8 cellular contexts compared by ENCODE assay signal in genomic region chr2:241356871-241357260, GRCh38. TPM values are rescaled to one million over a fixed set of nuclear protein-coding genes. Genes with fewer than 3 reads are reported as not detected.
DNase-seq lines count a peak whose midpoint lies in the region; ATAC-seq and TF ChIP-seq lines count a peak whose summit lies in the region.

No MANE protein-coding gene starts in this region.

- TF ChIP-seq CTCF in astrocyte of the cerebellum (IDR thresholded peaks at IDR 0.05; ENCODE audit: low read depth, low read length, missing control alignments), result no peak

- no peak overlapping the region for H2BK15ac ChIP-seq in mesenchymal stem cell (ENCODE audit: low read depth, poor library complexity, severe bottlenecking)

- H4K91ac ChIP-seq in mesenchymal stem cell (ENCODE audit: low read length), result no peak overlapping the region

- H3K9me3 Mint-ChIP-seq in stimulated activated naive CD8-positive, alpha-beta T cell treated with anti-CD3 and anti-CD28 coated beads, Interleukin-15, Interleukin-2, amounts not matched to agents 100 ng/mL and 50 ng/mL, for 24 hours, result no peaks in the 10 kb centered on the region

- H3K4me1 Mint-ChIP-seq in stimulated activated naive CD8-positive, alpha-beta T cell treated with anti-CD3 and anti-CD28 coated beads, Interleukin-15, Interleukin-2, amounts not matched to agents 100 ng/mL and 50 ng/mL, for 24 hours (ENCODE audit: low read depth), result peaks cover 34% of the 10 kb centered on the region

- peaks cover 13 to 34% of the 10 kb centered on the region in 2 experiments for H3K36me3 ChIP-seq in mesenchymal stem cell (ENCODE audit: control insufficient read depth in 1 of 2, insufficient read depth in 2 of 2, low read depth in 1 of 2, low read length in 2 of 2)

- DNase-seq in stimulated activated naive CD8-positive, alpha-beta T cell treated with anti-CD3 and anti-CD28 coated beads, Interleukin-15, Interleukin-2, amounts not matched to agents 100 U/mL and 50 U/mL, for 24 hours, result no peak
- no peak for DNase-seq in astrocyte of the cerebellum (ENCODE audit: low read depth)
- peak; percentile 23 for DNase-seq in mesenchymal stem cell
- DNase-seq in HK-2 (ENCODE audit: unreplicated experiment), result no peak
- DNase-seq in SIG-M5 treated with dmso at 0.1 percent for 504 hours (lab: John Stamatoyannopoulos, UW; ENCODE audit: unreplicated experiment), result no peak
- no peak for DNase-seq in stimulated activated CD4-positive, alpha-beta T cell treated with anti-CD3 and anti-CD28 coated beads, Interleukin-12 subunit alpha, Interleukin-12 subunit beta, amount 100 ng/mL, for 4 hours

- peaks cover 13% of the 10 kb centered on the region for H3K79me1 ChIP-seq in mesenchymal stem cell (replicated peaks; ENCODE audit: low read length, poor library complexity, severe bottlenecking)

- H4K8ac ChIP-seq in mesenchymal stem cell (ENCODE audit: low read length), result no peak overlapping the region

- no peak for ATAC-seq in stimulated activated naive CD8-positive, alpha-beta T cell treated with anti-CD3 and anti-CD28 coated beads, Interleukin-15, Interleukin-2, amounts not matched to agents 100 U/mL and 50 U/mL, for 24 hours
- ATAC-seq in GM18858 (IDR thresholded peaks at IDR 0.05; ENCODE audit: unreplicated experiment), result no peak

- H2BK120ac ChIP-seq in mesenchymal stem cell (ENCODE audit: low read depth, low read length), result no peak overlapping the region

- H3K4me2 ChIP-seq in mesenchymal stem cell (ENCODE audit: low read length, poor library complexity, severe bottlenecking), result peak overlapping the region; percentile 93

- H2AK5ac ChIP-seq in mesenchymal stem cell (ENCODE audit: low read length, severe bottlenecking), result no peak overlapping the region

- H3K27ac Mint-ChIP-seq in stimulated activated naive CD8-positive, alpha-beta T cell treated with anti-CD3 and anti-CD28 coated beads, Interleukin-15, Interleukin-2, amounts not matched to agents 100 ng/mL and 50 ng/mL, for 24 hours, result peak overlapping the region; percentile 75

- no peak overlapping the region for H3K4ac ChIP-seq in mesenchymal stem cell (ENCODE audit: low read depth in 1 of 2, low read length in 2 of 2)

- H3K23ac ChIP-seq in mesenchymal stem cell (ENCODE audit: low read length in 2 of 2), result no peak overlapping the region

- H3K18ac ChIP-seq in mesenchymal stem cell (ENCODE audit: low read depth in 1 of 2, low read length in 2 of 2), result peak overlapping the region in 1 of 2 experiments; percentile 89

- peaks cover 29% of the 10 kb centered on the region for H3K36me3 Mint-ChIP-seq in stimulated activated naive CD8-positive, alpha-beta T cell treated with anti-CD3 and anti-CD28 coated beads, Interleukin-15, Interleukin-2, amounts not matched to agents 100 ng/mL and 50 ng/mL, for 24 hours (ENCODE audit: low read depth)

- no peaks in the 10 kb centered on the region for H3K27me3 ChIP-seq in mesenchymal stem cell (ENCODE audit: control insufficient read depth in 1 of 2, insufficient read depth in 1 of 2, low read length in 2 of 2)

- H2BK12ac ChIP-seq in mesenchymal stem cell (ENCODE audit: low read length in 2 of 2), result no peak overlapping the region

- no peak overlapping the region for H3K27ac ChIP-seq in mesenchymal stem cell (ENCODE audit: low read length, poor library complexity, severe bottlenecking)

- peak overlapping the region; percentile 85 for H3K4me3 Mint-ChIP-seq in stimulated activated naive CD8-positive, alpha-beta T cell treated with anti-CD3 and anti-CD28 coated beads, Interleukin-15, Interleukin-2, amounts not matched to agents 100 ng/mL and 50 ng/mL, for 24 hours

- in situ Hi-C loops in astrocyte of the cerebellum (cut with HindIII; ENCODE audit: low sequenced_read_pairs), result no loop called here

- WGBS in mesenchymal stem cell, result 49% methylated on average over 5 of the region's 5 CpGs

- no peaks in the 10 kb centered on the region for H3K9me3 ChIP-seq in mesenchymal stem cell (ENCODE audit: control insufficient read depth, low read length)

- H2BK5ac ChIP-seq in mesenchymal stem cell (ENCODE audit: low read depth, low read length, poor library complexity, severe bottlenecking), result no peak overlapping the region

- no peaks in the 10 kb centered on the region for H3K27me3 Mint-ChIP-seq in stimulated activated naive CD8-positive, alpha-beta T cell treated with anti-CD3 and anti-CD28 coated beads, Interleukin-15, Interleukin-2, amounts not matched to agents 100 ng/mL and 50 ng/mL, for 24 hours

- H3K9ac ChIP-seq in mesenchymal stem cell (ENCODE audit: low read length), result peak overlapping the region; percentile 95

- peaks cover 23% of the 10 kb centered on the region for H3K4me1 ChIP-seq in mesenchymal stem cell (ENCODE audit: control insufficient read depth, insufficient read depth, low read depth, low read length)

- no peak overlapping the region for H3K14ac ChIP-seq in mesenchymal stem cell (ENCODE audit: low read length in 2 of 2)

- H3K4me3 ChIP-seq in astrocyte of the cerebellum (ENCODE audit: low read depth, low read length) (peak overlapping the region; percentile 81), mesenchymal stem cell (ENCODE audit: insufficient read depth in 1 of 2, low read depth in 1 of 2, low read length in 2 of 2) (peak overlapping the region; percentile 92 to 95)

- peak overlapping the region; percentile 78 for H2AFZ ChIP-seq in mesenchymal stem cell (ENCODE audit: low read depth, low read length)

RNA-seq across cellular contexts. Expression of gene FARP2, which starts 0.8 kb away (rescaled TPM):
- polyA plus RNA-seq in mesenchymal stem cell (2013, experiment 1 of 2), result 15.5 TPM
- 14.7 TPM for polyA plus RNA-seq in mesenchymal stem cell (2013, experiment 2 of 2)

RNA-seq across cellular contexts. Expression of gene SEPTIN2, which starts 41.1 kb away (rescaled TPM):
- 369 TPM for polyA plus RNA-seq in mesenchymal stem cell (2013, experiment 1 of 2)
- 372 TPM for polyA plus RNA-seq in mesenchymal stem cell (2013, experiment 2 of 2)

RNA-seq across cellular contexts. Expression of gene HDLBP, which starts 41.4 kb away (rescaled TPM):
- polyA plus RNA-seq in mesenchymal stem cell (2013, experiment 1 of 2), result 768 TPM
- polyA plus RNA-seq in mesenchymal stem cell (2013, experiment 2 of 2), result 740 TPM
